In genomic region chr2:174395284-174395968, GRCh38 we compare ENCODE assay signal across 8 cellular contexts. TPM values are rescaled to one million over a fixed set of nuclear protein-coding genes. Genes with fewer than 3 reads are reported as not detected.
A peak's percentile ranks its signal among the peaks of the same experiment; 100 is the strongest.
DNase-seq lines count a peak whose midpoint lies in the region; ATAC-seq, FAIRE-seq and TF ChIP-seq lines count a peak whose summit lies in the region.

SCRN3 (plus strand) TSS chr2:174395730; CDS start chr2:174398284, 2,554 bp downstream.

- in situ Hi-C loops in HepG2 (cut with HindIII; ENCODE audit: extremely low pct_ligation_motif_present, low pct_unique_long_range_greater_than_20kb), result no loop called here

- peak within 1 kb of the TSS; percentile 95 for H2AFZ ChIP-seq in HepG2 (ENCODE audit: low read length)

- peak within 1 kb of the TSS; percentile 74 to 96 (median 86) for H3K4me3 ChIP-seq in BLaER1 treated with 17β-estradiol and CSF1 and Interleukin-3, amounts not matched to agents 10 nM and 100 nM
- H3K4me3 ChIP-seq in HepG2 (replicated peaks in 1 of 3; ENCODE audit: insufficient read depth in 1 of 3, low read depth in 2 of 3, low read length in 3 of 3), result peak within 1 kb of the TSS; percentile 95 to 98 (median 96)

- TF ChIP-seq EP300 in HepG2 (IDR thresholded peaks at IDR 0.05; ENCODE audit: low read depth in 2 of 2, low read length in 2 of 2) (peak; percentile 10 to 61; a peak in 3 of 4 replicates), HepG2 (CRISPR knock-in tag; IDR thresholded peaks at IDR 0.05; ENCODE audit: borderline replicate concordance) (peak; percentile 24; the same call in 1 of the 2 replicates)

- H3K9me3 ChIP-seq in BLaER1 treated with 17β-estradiol and CSF1 and Interleukin-3, amounts not matched to agents 10 nM and 100 nM (replicated peaks in 1 of 11), result peaks cover 0 to 10% (median 0%) of the 10 kb centered on the region in 11 experiments; a peak in 3 of 22 replicates
- no peaks in the 10 kb centered on the region for H3K9me3 ChIP-seq in HepG2 (ENCODE audit: low read length)

- peak; percentile 74 for DNase-seq in GM19240 (ENCODE audit: insufficient read length, low spot score)
- DNase-seq in NCI-H526 treated with DMSO at 0.1 percent for 48 hours (lab: John Stamatoyannopoulos, UW), result peak; percentile 96
- DNase-seq in activated CD4-positive, alpha-beta T cell treated with anti-CD3 and anti-CD28 coated beads, Interleukin-2, amount 50 U/mL, for 4 hours, result peak; percentile 58 to 59
- DNase-seq in dermis microvascular lymphatic vessel endothelial cell (ENCODE audit: low read depth in 2 of 2), result peak; percentile 60 to 82
- peak; percentile 94 for DNase-seq in HepG2 (ENCODE audit: low spot score)
- DNase-seq in stimulated activated CD4-positive, alpha-beta T cell treated with anti-CD3 and anti-CD28 coated beads, Interleukin-4, amount 100 ng/mL, for 1 hour, result peak; percentile 67

- TF ChIP-seq CTCF in HepG2 (CRISPR knock-in tag; IDR thresholded peaks at IDR 0.05), result no peak

- H3K36me3 ChIP-seq in BLaER1 treated with 17β-estradiol and CSF1 and Interleukin-3, amounts not matched to agents 10 nM and 100 nM, result peaks cover 22 to 43% (median 34%) of the 10 kb centered on the region in 11 experiments
- H3K36me3 ChIP-seq in HepG2 (replicated peaks in 1 of 2; ENCODE audit: control insufficient read depth in 1 of 2, insufficient read depth in 2 of 2, low read length in 2 of 2), result peaks cover 0 to under 1% of the 10 kb centered on the region in 2 experiments; a peak in 1 of 5 replicates

- FAIRE-seq in HepG2 (lab: Jason Lieb, UNC), result peak; percentile 97

- 0% methylated on average over 32 of the region's 35 CpGs for WGBS in HepG2 (ENCODE audit: low lambda C conversion rate)

- H3K4me2 ChIP-seq in BLaER1 treated with 17β-estradiol and CSF1 and Interleukin-3, amounts not matched to agents 10 nM and 100 nM, result peak within 1 kb of the TSS; percentile 86 to 98 (median 93)
- peak within 1 kb of the TSS; percentile 75 for H3K4me2 ChIP-seq in HepG2 (ENCODE audit: low read depth, low read length)

- intact Hi-C loops in HepG2 (cut with micrococcal nuclease; ENCODE audit: unreplicated experiment), result no loop called here

- H3K4me1 ChIP-seq in BLaER1 treated with 17β-estradiol and CSF1 and Interleukin-3, amounts not matched to agents 10 nM and 100 nM, result peaks cover 16 to 32% (median 27%) of the 10 kb centered on the region in 10 experiments
- peaks cover 48% of the 10 kb centered on the region for H3K4me1 ChIP-seq in HepG2 (ENCODE audit: insufficient read depth, low read length)

- TF ChIP-seq RAD21 in HepG2 (CRISPR knock-in tag; IDR thresholded peaks at IDR 0.05), result no peak

- peak; percentile 96 for ATAC-seq in HG03460 (IDR thresholded peaks at IDR 0.05; ENCODE audit: unreplicated experiment)
- ATAC-seq in HepG2, result peak; percentile 97

- POLR2A ChIA-PET in HepG2 (lab: Yijun Ruan, JAX), result interaction anchor here (0.6 to 1.6 kb wide), 9 partner anchors 11 to 429 kb away, joined by 3 to 13 read pairs (median 4); partner anchors contain the start of genes GPR155 and OLA1

- TSS peak; percentile 75 for BruUV-seq in HepG2 (replicated peaks; lab: Mats Ljungman, UMichigan)

- H3K79me2 ChIP-seq in HepG2 (ENCODE audit: insufficient read depth, low read length), result peaks cover 41% of the 10 kb centered on the region

- peak; percentile 82 to 92 for TF ChIP-seq POLR2A in HepG2 (IDR thresholded peaks at IDR 0.05; ENCODE audit: insufficient read depth in 1 of 2, low read depth in 2 of 2, low read length in 2 of 2)

- H4K20me1 ChIP-seq in BLaER1 treated with 17β-estradiol and CSF1 and Interleukin-3, amounts not matched to agents 10 nM and 100 nM, result peaks cover 0 to 22% (median 7%) of the 10 kb centered on the region in 11 experiments; a peak in 8 of 22 replicates
- H4K20me1 ChIP-seq in HepG2 (ENCODE audit: insufficient read depth, low read length), result no peaks in the 10 kb centered on the region; the same call in 1 of the 2 replicates

- H3K27me3 ChIP-seq in BLaER1 treated with 17β-estradiol and CSF1 and Interleukin-3, amounts not matched to agents 10 nM and 100 nM, result no peaks in the 10 kb centered on the region
- H3K27me3 ChIP-seq in HepG2 (ENCODE audit: control insufficient read depth in 1 of 2, insufficient read depth in 2 of 2, low read length in 2 of 2), result peaks cover 0 to 4% of the 10 kb centered on the region in 2 experiments; a peak in 1 of 5 replicates

- H3K27ac ChIP-seq in BLaER1 treated with 17β-estradiol and CSF1 and Interleukin-3, amounts not matched to agents 10 nM and 100 nM, result peak within 1 kb of the TSS; percentile 71 to 92 (median 85)
- peak within 1 kb of the TSS; percentile 86 for H3K27ac ChIP-seq in HepG2 (ENCODE audit: extremely low read length, insufficient read depth, low read length)

- CTCF ChIA-PET in HepG2 (lab: Yijun Ruan, JAX; ENCODE audit: low intra/inter-chr PET ratio, low total read pairs), result no interaction called here

- H3K9ac ChIP-seq in BLaER1 treated with 17β-estradiol and CSF1 and Interleukin-3, amounts not matched to agents 10 nM and 100 nM, result peak within 1 kb of the TSS; percentile 77 to 92 (median 84)
- H3K9ac ChIP-seq in HepG2 (ENCODE audit: insufficient read depth, low read depth, low read length), result peak within 1 kb of the TSS; percentile 89

TF ChIP-seq in HepG2, 621 proteins besides CTCF, POLR2A, EP300 and RAD21 (continues in another document):
- peak; percentile 37; the same call in 1 of the 2 replicates for TF ChIP-seq ZNF713 (CRISPR knock-in tag; IDR thresholded peaks at IDR 0.05)
- peak; percentile 13 for TF ChIP-seq SKI (IDR thresholded peaks at IDR 0.05; ENCODE audit: partially characterized antibody)
- TF ChIP-seq ZNF383 (CRISPR knock-in tag; IDR thresholded peaks at IDR 0.05; ENCODE audit: borderline replicate concordance), result no peak
- peak; percentile 20; the same call in 1 of the 2 replicates for TF ChIP-seq ARNT2 (CRISPR knock-in tag; IDR thresholded peaks at IDR 0.05; ENCODE audit: low read depth)
- peak; percentile 69; the same call in 1 of the 2 replicates for TF ChIP-seq MYC (CRISPR knock-in tag; IDR thresholded peaks at IDR 0.05; ENCODE audit: borderline replicate concordance)
- 0 out of 2 replicates have a peak, but pooled peaks have one; percentile 22 for TF ChIP-seq ZNF101 (CRISPR knock-in tag; IDR thresholded peaks at IDR 0.05; ENCODE audit: borderline replicate concordance, low read depth)
- TF ChIP-seq TFDP1 (CRISPR knock-in tag; IDR thresholded peaks at IDR 0.05; ENCODE audit: borderline replicate concordance), result 0 out of 2 replicates have a peak, but pooled peaks have one; percentile 0
- TF ChIP-seq ZMAT3 (CRISPR knock-in tag; conservative IDR thresholded peaks at IDR 0.05), result peak; percentile 70
- peak; percentile 82 for TF ChIP-seq HNF1B (CRISPR knock-in tag; IDR thresholded peaks at IDR 0.05)
- peak; percentile 55; the same call in 1 of the 2 replicates for TF ChIP-seq SATB2 (CRISPR knock-in tag; IDR thresholded peaks at IDR 0.05)
- TF ChIP-seq MXD4 (CRISPR knock-in tag; IDR thresholded peaks at IDR 0.05), result peak; percentile 86

RNA-seq across cellular contexts. Expression of gene SCRN3, which starts in this region (rescaled TPM):
- 13.2 and 14.2 TPM in 2 replicates for total RNA-seq in dermis microvascular lymphatic vessel endothelial cell
- 11.3 and 16.8 TPM in 2 replicates for total RNA-seq in HepG2 (2016; rRNA removed; fragmentation: Illumina TruSeq; extraction: Trizol)
- 2.9 and 3.7 TPM in 2 replicates for total RNA-seq in HepG2 (2016; cell fraction: cytosol; rRNA removed; fragmentation: Illumina TruSeq; extraction: Trizol; ENCODE audit: low read depth)
- total RNA-seq in HepG2 (2016; cell fraction: insoluble cytoplasmic fraction; rRNA removed; fragmentation: Illumina TruSeq; extraction: Trizol), result 11.1 and 20.2 TPM in 2 replicates
- total RNA-seq in HepG2 (2016; cell fraction: membrane; rRNA removed; fragmentation: Illumina TruSeq; extraction: Trizol), result 8.6 and 8.8 TPM in 2 replicates
- 8.6 and 8.8 TPM in 2 replicates for total RNA-seq in HepG2 (2016; cell fraction: nucleus; rRNA removed; fragmentation: Illumina TruSeq; extraction: Trizol)
- 5.5 and 6.6 TPM in 2 replicates for polyA plus RNA-seq in HepG2 (2011; rRNA removed)
- polyA plus RNA-seq in HepG2 (2011; cell fraction: cytosol; rRNA removed), result 4.3 and 5.4 TPM in 2 replicates
- polyA plus RNA-seq in HepG2 (2011; cell fraction: nucleus; rRNA removed), result 3.7 and 5.9 TPM in 2 replicates
- polyA plus RNA-seq in HepG2 (2012), result 8.0 and 12.9 TPM in 2 replicates
- polyA plus RNA-seq in HepG2 (2016; cell fraction: cytosol; fragmentation: Illumina TruSeq; extraction: Trizol; ENCODE audit: low read depth), result 2.4 and 3.1 TPM in 2 replicates
- polyA plus RNA-seq in HepG2 (2016; cell fraction: insoluble cytoplasmic fraction; fragmentation: Illumina TruSeq; extraction: Trizol; ENCODE audit: low read depth), result 14.3 and 17.8 TPM in 2 replicates
- 4.2 and 5.8 TPM in 2 replicates for polyA plus RNA-seq in HepG2 (2016; cell fraction: membrane; fragmentation: Illumina TruSeq; extraction: Trizol; ENCODE audit: low read depth)
- polyA plus RNA-seq in HepG2 (2016; cell fraction: nucleus; fragmentation: Illumina TruSeq; extraction: Trizol; ENCODE audit: insufficient read depth, low read depth), result 9.7 and 10.3 TPM in 2 replicates
- polyA minus RNA-seq in HepG2 (2011; rRNA and poly(A)+ RNA removed; ENCODE audit: low replicate concordance), result 3.5 and 3.7 TPM in 2 replicates
- polyA minus RNA-seq in HepG2 (2011; cell fraction: cytosol; rRNA and poly(A)+ RNA removed), result 4.6 and 6.5 TPM in 2 replicates
- 14.2 and 17.8 TPM in 2 replicates for polyA minus RNA-seq in HepG2 (2011; cell fraction: nucleus; rRNA and poly(A)+ RNA removed)

Comparison
In these comparisons a context has a peak if more than half of its experiments do, and no peak if none do; other contexts are left out.
1. Peak in every context shown above with its lines: DNase-seq, ATAC-seq, H3K4me3 ChIP-seq and H3K27ac ChIP-seq.